In the genomic region with DNA sequence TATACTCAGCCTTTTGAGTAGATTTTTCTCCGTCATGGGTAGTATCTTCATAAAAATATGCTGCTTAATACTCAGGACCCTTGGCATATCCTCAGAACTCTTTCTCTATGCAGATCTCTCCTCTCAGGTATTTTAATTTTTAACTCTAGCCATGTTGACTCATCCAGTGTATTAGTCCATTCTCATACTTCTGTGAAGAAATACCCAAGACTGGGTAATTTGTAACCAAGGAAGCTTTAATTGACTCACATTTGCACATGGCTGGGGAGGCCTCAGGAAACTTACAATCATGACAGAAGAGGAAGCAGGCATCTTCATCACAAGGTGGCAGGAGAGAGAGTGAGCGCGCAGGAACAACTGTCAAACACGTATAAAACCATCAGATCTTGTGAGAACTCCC, we compare ENCODE assay signal across 25 cellular contexts.
DNase-seq lines count a peak whose midpoint lies in the region; ATAC-seq and TF ChIP-seq lines count a peak whose summit lies in the region.
"Had no signal": no experiment of that assay in that cellular context is flagged by ENCODE, and none has a peak within 500 bp of the region (broad histone marks: within the 10 kb centered on the region; RNA-seq: fewer than 3 reads in every experiment).

No MANE protein-coding gene starts in this region.

- H3K4me3 ChIP-seq in epithelial cell of esophagus (ENCODE audit: low read length): no peak overlapping the region
- H3K4me3 ChIP-seq in esophagus muscularis mucosa: no peak overlapping the region
- no peak overlapping the region for H3K4me3 ChIP-seq in tibial artery
- H3K4me3 ChIP-seq: A549, GM23248, PC-9 had no signal

- TF ChIP-seq POLR2A in esophagus muscularis mucosa (IDR thresholded peaks at IDR 0.05; ENCODE audit: low read depth): no peak

- H3K27me3 ChIP-seq in esophagus muscularis mucosa: no peaks in the 10 kb centered on the region
- no peaks in the 10 kb centered on the region for H3K27me3 ChIP-seq in tibial artery

- CTCF ChIA-PET in activated naive CD4-positive, alpha-beta T cell treated with anti-CD3 and anti-CD28 coated beads for 36 hours (lab: Charles Lee): no interaction called here

- H3K9me3 ChIP-seq in esophagus muscularis mucosa (no peaks in the 10 kb centered on the region), tibial artery (no peaks in the 10 kb centered on the region)
- H3K9me3 ChIP-seq: A549, SK-N-SH had no signal

- no peak overlapping the region for H3K27ac Mint-ChIP-seq in activated naive CD4-positive, alpha-beta T cell treated with anti-CD3 and anti-CD28 coated beads for 36 hours
- no peak overlapping the region for H3K27ac Mint-ChIP-seq in stimulated activated effector memory CD8-positive, alpha-beta T cell treated with anti-CD3 and anti-CD28 coated beads, Interleukin-12 subunit alpha, Interleukin-12 subunit beta, amount 100 ng/mL, for 72 hours
- H3K27ac Mint-ChIP-seq: B cell, CD14-positive monocyte, H9 had no signal

- no peak for TF ChIP-seq CTCF in epithelial cell of esophagus (IDR thresholded peaks at IDR 0.05; ENCODE audit: insufficient read depth, low read depth, low read length, missing control alignments)
- TF ChIP-seq CTCF in esophagus muscularis mucosa (IDR thresholded peaks at IDR 0.05): no peak
- no peak for TF ChIP-seq CTCF in tibial artery (IDR thresholded peaks at IDR 0.05)

- H3K9me3 Mint-ChIP-seq in activated naive CD4-positive, alpha-beta T cell treated with anti-CD3 and anti-CD28 coated beads for 36 hours: peaks cover 2% of the 10 kb centered on the region
- peaks cover 4% of the 10 kb centered on the region for H3K9me3 Mint-ChIP-seq in stimulated activated effector memory CD8-positive, alpha-beta T cell treated with anti-CD3 and anti-CD28 coated beads, Interleukin-12 subunit alpha, Interleukin-12 subunit beta, amount 100 ng/mL, for 72 hours
- H3K9me3 Mint-ChIP-seq: H9 had no signal

- peaks cover 4% of the 10 kb centered on the region for H3K27me3 Mint-ChIP-seq in activated naive CD4-positive, alpha-beta T cell treated with anti-CD3 and anti-CD28 coated beads for 36 hours (ENCODE audit: low read depth)

- 82% methylated on average over 4 of the region's 4 CpGs for WGBS in esophagus muscularis mucosa

- ATAC-seq in stimulated activated effector memory CD8-positive, alpha-beta T cell treated with anti-CD3 and anti-CD28 coated beads, Interleukin-12 subunit alpha, Interleukin-12 subunit beta, amount 100 ng/mL, for 72 hours: peak; percentile 24
- ATAC-seq: A549 had no signal

- no peaks in the 10 kb centered on the region for H3K4me1 ChIP-seq in esophagus muscularis mucosa
- H3K4me1 ChIP-seq in tibial artery: no peaks in the 10 kb centered on the region
- H3K4me1 ChIP-seq: A549 had no signal

- no peak overlapping the region for H3K4me3 Mint-ChIP-seq in activated naive CD4-positive, alpha-beta T cell treated with anti-CD3 and anti-CD28 coated beads for 36 hours
- no peak overlapping the region for H3K4me3 Mint-ChIP-seq in stimulated activated effector memory CD8-positive, alpha-beta T cell treated with anti-CD3 and anti-CD28 coated beads, Interleukin-12 subunit alpha, Interleukin-12 subunit beta, amount 100 ng/mL, for 72 hours
- H3K4me3 Mint-ChIP-seq: B cell, CD14-positive monocyte, H9 had no signal

- no peaks in the 10 kb centered on the region for H3K36me3 Mint-ChIP-seq in activated naive CD4-positive, alpha-beta T cell treated with anti-CD3 and anti-CD28 coated beads for 36 hours (ENCODE audit: low read depth)
- H3K36me3 Mint-ChIP-seq in stimulated activated effector memory CD8-positive, alpha-beta T cell treated with anti-CD3 and anti-CD28 coated beads, Interleukin-12 subunit alpha, Interleukin-12 subunit beta, amount 100 ng/mL, for 72 hours: no peaks in the 10 kb centered on the region
- H3K36me3 Mint-ChIP-seq: CD14-positive monocyte had no signal

- H3K27ac ChIP-seq in esophagus muscularis mucosa (replicated peaks in 1 of 4) (no peak overlapping the region), tibial artery (no peak overlapping the region)
- H3K27ac ChIP-seq: A549, GM23248, PC-9 had no signal

- H3K36me3 ChIP-seq in esophagus muscularis mucosa (no peaks in the 10 kb centered on the region), tibial artery (no peaks in the 10 kb centered on the region)

- intact Hi-C loops in activated naive CD4-positive, alpha-beta T cell treated with anti-CD3 and anti-CD28 coated beads for 36 hours (cut with micrococcal nuclease): no loop called here
- intact Hi-C loops in esophagus muscularis mucosa (cut with DNase I): no loop called here
- intact Hi-C loops in tibial artery (cut with DNase I; ENCODE audit: low total_unique reads): no loop called here

- TF ChIP-seq EP300 in esophagus muscularis mucosa (IDR thresholded peaks at IDR 0.05): no peak

- DNase-seq in activated naive CD4-positive, alpha-beta T cell treated with anti-CD3 and anti-CD28 coated beads for 36 hours: peak; percentile 7
- DNase-seq in activated naive CD4-positive, alpha-beta T cell (lab: John Stamatoyannopoulos, UW): no peak
- peak; percentile 18 for DNase-seq in HK-2 (ENCODE audit: unreplicated experiment)
- DNase-seq in epithelial cell of esophagus (ENCODE audit: low read depth): peak; percentile 23
- no peak for DNase-seq in stimulated activated effector memory CD8-positive, alpha-beta T cell treated with anti-CD3 and anti-CD28 coated beads, Interleukin-12 subunit alpha, Interleukin-12 subunit beta, amount 100 ng/mL, for 72 hours (ENCODE audit: low spot score in 2 of 2)
- DNase-seq in esophagus muscularis mucosa (ENCODE audit: extremely low spot score): no peak
- no peak for DNase-seq in NCI-H774 (lab: John Stamatoyannopoulos, UW)
- DNase-seq in tibial artery: no peak
- DNase-seq: DMS53, EL, GF-D8, GM23248, H9, KG1, NCI-H1105 treated with DMSO at 0.1 percent for 48 hours, NCI-H2029 treated with DMSO at 0.1 percent for 48 hours, NCI-H2171, NCI-H345, NCI-H524 treated with DMSO at 0.1 percent for 48 hours, PC-9, SIG-M5, SK-N-SH had no signal

- peaks cover 3% of the 10 kb centered on the region for H3K4me1 Mint-ChIP-seq in activated naive CD4-positive, alpha-beta T cell treated with anti-CD3 and anti-CD28 coated beads for 36 hours (ENCODE audit: low read depth)
- no peaks in the 10 kb centered on the region for H3K4me1 Mint-ChIP-seq in stimulated activated effector memory CD8-positive, alpha-beta T cell treated with anti-CD3 and anti-CD28 coated beads, Interleukin-12 subunit alpha, Interleukin-12 subunit beta, amount 100 ng/mL, for 72 hours
- H3K4me1 Mint-ChIP-seq: CD14-positive monocyte, H9 had no signal

Comparison
In these comparisons a context has a peak if more than half of its experiments do, and no peak if none do; other contexts are left out.
1. DNase-seq: peak in activated naive CD4-positive, alpha-beta T cell treated with anti-CD3 and anti-CD28 coated beads for 36 hours (single experiment), HK-2 (single experiment) and epithelial cell of esophagus (single experiment); none in activated naive CD4-positive, alpha-beta T cell (0 of 4), stimulated activated effector memory CD8-positive, alpha-beta T cell treated with anti-CD3 and anti-CD28 coated beads, Interleukin-12 subunit alpha, Interleukin-12 subunit beta, amount 100 ng/mL, for 72 hours (0 of 2), esophagus muscularis mucosa (single experiment), NCI-H774 (single experiment) and tibial artery (0 of 2).